25 cellular contexts compared by ENCODE assay signal in the genomic region with DNA sequence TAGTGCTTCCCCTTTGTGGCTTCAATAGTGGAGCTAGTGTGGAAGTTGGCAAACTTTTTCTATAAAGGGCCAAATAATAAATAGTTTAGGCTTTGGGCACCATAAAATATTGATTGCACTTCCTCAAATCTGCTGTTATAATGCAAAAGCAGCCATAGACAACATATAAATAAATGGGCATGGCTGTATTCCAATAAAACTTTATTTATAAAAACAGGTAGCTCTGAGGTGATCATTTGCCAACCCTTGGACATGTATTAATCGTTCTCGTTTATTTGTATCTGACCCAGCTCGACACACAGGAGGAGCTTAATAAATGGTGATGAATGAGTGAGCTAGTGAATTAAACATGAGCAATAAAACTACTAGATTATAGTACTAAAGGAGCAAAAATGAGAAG.
"Had no signal": no experiment of that assay in that cellular context is flagged by ENCODE, and none has a peak within 500 bp of the region (broad histone marks: within the 10 kb centered on the region; RNA-seq: fewer than 3 reads in every experiment).

No MANE protein-coding gene starts in this region.

- H3K9ac ChIP-seq: KMS-11, SK-N-SH had no signal

- ATAC-seq: Panc1, PC-3, T-cell had no signal

- H3K9me3 ChIP-seq: SK-N-SH had no signal

- DNase-seq: IMR-90, Kasumi-1, MM.1S, NCI-H1092, NCI-H1105 treated with DMSO at 0.1 percent for 48 hours, NCI-H1417 treated with DMSO at 0.1 percent for 48 hours, NCI-H146, NCI-H1694 treated with DMSO at 0.1 percent for 48 hours, NCI-H2029, NCI-H2081 treated with DMSO at 0.1 percent for 48 hours, NCI-H2171, NCI-H226, NCI-H446, NCI-H510A, NCI-H524 treated with DMSO at 0.1 percent for 48 hours, NCI-H69, NCI-H774, PC-3, SHP77, SK-N-SH, SW 1271, T-cell had no signal

- H3K4me2 ChIP-seq: KMS-11, SK-N-SH had no signal

- H3K27ac ChIP-seq: KMS-11, RWPE1 had no signal
